ENCODE assay signal across 28 cellular contexts in genomic region chr1:247849616-247850015, GRCh38.
"Had no signal": no experiment of that assay in that cellular context is flagged by ENCODE, and none has a peak within 500 bp of the region (broad histone marks: within the 10 kb centered on the region; RNA-seq: fewer than 3 reads in every experiment).

No MANE protein-coding gene starts in this region.

- H3K4me3 ChIP-seq: colonic mucosa, lung, mucosa of descending colon, neural progenitor cell, prostate gland, right atrium auricular region, smooth muscle cell, stomach, thyroid gland had no signal

- ATAC-seq: esophagus mucosa; foreskin keratinocyte; left lobe of liver; mucosa of descending colon; natural killer cell treated with Interleukin-12 subunit alpha and Interleukin-12 subunit beta and Interleukin-15 and Interleukin-18, amount 100 ng/mL, for 72 hours; sciatic nerve had no signal

- DNase-seq: colonic mucosa; effector CD8-positive, alpha-beta T cell; endodermal cell; foreskin keratinocyte; glutamatergic neuron; hypothalamus; immature natural killer cell; islet precursor cell; mesenchymal stem cell; mucosa of descending colon; naive B cell; stimulated activated CD4-positive, alpha-beta T cell treated with anti-CD3 and anti-CD28 coated beads, Interleukin-12 subunit alpha, Interleukin-12 subunit beta, amount 100 ng/mL, for 4 hours; stimulated activated CD4-positive, alpha-beta T cell treated with anti-CD3 and anti-CD28 coated beads, Interleukin-1b, Interleukin-23, amount 100 ng/mL, for 48 hours; stimulated activated CD4-positive, alpha-beta T cell treated with anti-CD3 and anti-CD28 coated beads, Interleukin-4, amount 100 ng/mL, for 1 hour; stimulated activated CD8-positive, alpha-beta memory T cell treated with anti-CD3 and anti-CD28 coated beads, Interleukin-4, amount 100 ng/mL, for 48 hours; stimulated activated naive CD4-positive, alpha-beta T cell; stomach; thyroid gland; trophoblast cell had no signal
